Comparison of ENCODE assay signal across 19 cellular contexts in the genomic region with DNA sequence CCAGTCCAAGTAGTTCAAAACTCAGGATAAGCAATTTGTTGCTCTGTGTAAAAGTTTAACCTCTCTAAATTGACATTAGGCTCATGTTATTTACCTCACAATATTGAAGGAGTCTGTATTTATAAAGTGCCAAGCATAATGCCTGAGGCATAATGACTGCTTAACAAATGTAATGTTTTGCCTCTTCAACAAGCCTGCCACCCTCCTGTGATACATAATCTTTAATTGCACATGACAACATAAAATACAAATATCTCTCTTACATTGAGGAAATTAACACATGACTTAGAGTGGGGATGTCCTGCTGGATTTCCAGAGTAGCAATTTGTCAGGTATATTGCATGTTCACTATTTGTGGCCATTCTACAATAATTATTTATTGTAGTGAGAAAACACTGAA.
DNase-seq lines count a peak whose midpoint lies in the region; ATAC-seq and TF ChIP-seq lines count a peak whose summit lies in the region.
"Had no signal": no experiment of that assay in that cellular context is flagged by ENCODE, and none has a peak within 500 bp of the region (broad histone marks: within the 10 kb centered on the region; RNA-seq: fewer than 3 reads in every experiment).

No MANE protein-coding gene starts in this region.

- DNase-seq in NCI-H2029 treated with DMSO at 0.1 percent for 48 hours (lab: John Stamatoyannopoulos, UW) (peak; percentile 24), NCI-H2029 (lab: John Stamatoyannopoulos, UW) (no peak), NCI-H1436 treated with DMSO at 0.1 percent for 48 hours (lab: John Stamatoyannopoulos, UW) (peak; percentile 9), NCI-H345 (lab: John Stamatoyannopoulos, UW) (peak; percentile 86), dorsolateral prefrontal cortex (no peak), mammary epithelial cell (no peak)
- DNase-seq: 8988T; BE2C; Calu3; CD4-positive, alpha-beta T cell; DND-41; NCI-H1694; NCI-H2227 treated with DMSO at 0.1 percent for 48 hours; Peyer's patch had no signal

- H3K9ac ChIP-seq in mammary epithelial cell (ENCODE audit: insufficient read depth, low read length): no peak overlapping the region

- TF ChIP-seq CTCF in dorsolateral prefrontal cortex (IDR thresholded peaks at IDR 0.05 in 54 of 56, conservative IDR thresholded peaks at IDR 0.05 in 2 of 56; ENCODE audit: low read depth in 1 of 56, partially characterized antibody in 56 of 56) (no peak), mammary epithelial cell (conservative IDR thresholded peaks at IDR 0.05 in 1 of 2, IDR thresholded peaks at IDR 0.05 in 1 of 2; ENCODE audit: extremely low read depth in 1 of 2, insufficient read depth in 1 of 2, low read depth in 1 of 2, low read length in 2 of 2) (no peak)

- ATAC-seq in HG02852 (IDR thresholded peaks at IDR 0.05; ENCODE audit: unreplicated experiment) (no peak), GM19455 (IDR thresholded peaks at IDR 0.05; ENCODE audit: unreplicated experiment) (no peak)
- ATAC-seq: Right ventricle myocardium inferior had no signal

- dilution Hi-C loops in mammary epithelial cell (cut with HindIII; ENCODE audit: low sequenced_read_pairs): no loop called here

- no peaks in the 10 kb centered on the region for H3K36me3 ChIP-seq in mammary epithelial cell (ENCODE audit: insufficient read depth, low read length)
- H3K36me3 ChIP-seq: BE2C, HAP-1, Peyer's patch had no signal

- CTCF ChIA-PET in mammary epithelial cell (lab: Charles Lee; ENCODE audit: low non-redundant PET): no interaction called here

- no peaks in the 10 kb centered on the region for H3K79me2 ChIP-seq in mammary epithelial cell (ENCODE audit: insufficient read depth, low read length)

- no peaks in the 10 kb centered on the region for H3K4me1 ChIP-seq in mammary epithelial cell (ENCODE audit: insufficient read depth, low read length)
- H3K4me1 ChIP-seq: BE2C, HAP-1, Peyer's patch had no signal

- no peaks in the 10 kb centered on the region for H4K20me1 ChIP-seq in mammary epithelial cell (ENCODE audit: insufficient read depth, low read length)

- H3K9me3 ChIP-seq in mammary epithelial cell (replicated peaks; ENCODE audit: insufficient read depth, low read length): no peaks in the 10 kb centered on the region
- H3K9me3 ChIP-seq: BE2C, HAP-1, Peyer's patch had no signal

- no peak overlapping the region for H3K27ac ChIP-seq in dorsolateral prefrontal cortex
- no peak overlapping the region for H3K27ac ChIP-seq in mammary epithelial cell (ENCODE audit: insufficient read depth, low read depth, low read length)
- H3K27ac ChIP-seq: Peyer's patch, SK-N-MC had no signal

- H2AFZ ChIP-seq in mammary epithelial cell (ENCODE audit: low read depth, low read length): no peak overlapping the region

- in situ Hi-C loops in mammary epithelial cell (cut with MboI; ENCODE audit: low sequenced_read_pairs in 2 of 2): no loop called here

- H3K27me3 ChIP-seq in dorsolateral prefrontal cortex (no peaks in the 10 kb centered on the region), mammary epithelial cell (ENCODE audit: insufficient read depth, low read length) (no peaks in the 10 kb centered on the region)
- H3K27me3 ChIP-seq: BE2C, Peyer's patch had no signal

- intact Hi-C loops in dorsolateral prefrontal cortex (cut with DNase I) (no loop called here), mammary epithelial cell (cut with micrococcal nuclease) (no loop called here)

- no TSS peak for BruUV-seq in mammary epithelial cell (replicated peaks; lab: Mats Ljungman, UMichigan)

- no peak overlapping the region for H3K4me3 ChIP-seq in dorsolateral prefrontal cortex
- no peak overlapping the region for H3K4me3 ChIP-seq in mammary epithelial cell (replicated peaks in 1 of 3; ENCODE audit: insufficient read depth in 1 of 3, low read depth in 2 of 3, low read length in 3 of 3)
- H3K4me3 ChIP-seq: HAP-1, Peyer's patch, SK-N-MC had no signal

- no peak overlapping the region for H3K4me2 ChIP-seq in mammary epithelial cell (ENCODE audit: insufficient read depth, low read depth, low read length)

Comparison
In these comparisons a context has a peak if more than half of its experiments do, and no peak if none do; other contexts are left out.
1. DNase-seq: peak in NCI-H2029 treated with DMSO at 0.1 percent for 48 hours (single experiment), NCI-H1436 treated with DMSO at 0.1 percent for 48 hours (single experiment) and NCI-H345 (single experiment); none in NCI-H2029 (single experiment), dorsolateral prefrontal cortex (0 of 10) and mammary epithelial cell (single experiment).